In the genomic region with DNA sequence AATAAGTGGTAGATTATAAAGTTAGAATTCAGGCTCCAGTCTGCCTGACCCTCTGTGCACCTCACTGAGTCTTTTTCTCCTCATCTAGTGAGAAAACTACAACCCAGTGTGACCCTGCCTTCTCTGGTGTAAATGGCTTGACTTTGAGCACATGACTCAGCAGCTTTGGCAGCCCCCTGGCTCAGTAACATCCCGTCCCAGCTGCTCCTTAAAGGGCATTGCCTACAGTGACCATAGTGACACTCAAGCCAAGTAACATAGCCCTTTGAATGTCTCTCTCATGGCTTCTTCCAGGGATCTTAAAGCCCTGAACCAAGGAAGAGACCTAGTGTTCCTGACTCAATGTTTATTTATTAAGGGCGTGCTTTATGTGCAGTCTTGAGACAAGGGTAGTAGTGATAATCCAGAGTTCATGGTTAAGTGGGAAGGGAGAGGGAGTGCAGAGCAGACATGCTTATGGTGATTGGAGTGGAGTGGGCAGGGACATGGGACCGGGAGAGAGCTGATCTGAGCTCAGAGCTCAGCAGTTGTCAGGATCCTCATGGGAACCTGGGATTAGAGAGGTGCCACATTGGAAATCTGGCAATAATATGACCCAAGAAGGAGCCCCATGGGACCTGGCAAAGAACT, we compare ENCODE assay signal across 17 cellular contexts.
DNase-seq lines count a peak whose midpoint lies in the region; ATAC-seq, FAIRE-seq and TF ChIP-seq lines count a peak whose summit lies in the region.
"Had no signal": no experiment of that assay in that cellular context is flagged by ENCODE, and none has a peak within 500 bp of the region (broad histone marks: within the 10 kb centered on the region; RNA-seq: fewer than 3 reads in every experiment).

No MANE protein-coding gene starts in this region.

- H3K36me3 ChIP-seq in kidney (ENCODE audit: control insufficient read depth in 1 of 2, insufficient read depth in 2 of 2, low read length in 2 of 2), result peaks cover 0 to 4% of the 10 kb centered on the region in 2 donors
- no peaks in the 10 kb centered on the region for H3K36me3 ChIP-seq in gastrocnemius medialis
- H3K36me3 ChIP-seq: BE2C, neutrophil had no signal

- TF ChIP-seq CTCF in chondrocyte (IDR thresholded peaks at IDR 0.05) (no peak), kidney (IDR thresholded peaks at IDR 0.05; ENCODE audit: borderline replicate concordance, extremely low read depth, insufficient read depth) (no peak), gastrocnemius medialis (IDR thresholded peaks at IDR 0.05 in 4 of 5, conservative IDR thresholded peaks at IDR 0.05 in 1 of 5) (no peak)

- intact Hi-C loops in kidney (cut with DNase I) (no loop called here), gastrocnemius medialis (cut with DNase I; ENCODE audit: low total_unique reads) (loop anchor here (10.0 kb wide), 1 partner anchor 168 kb away; no protein-coding TSS in a partner anchor)

- in situ Hi-C loops in gastrocnemius medialis (cut with MboI; ENCODE audit: low sequenced_read_pairs in 4 of 4), result no loop called here

- peak; percentile 47 to 56 for ATAC-seq in gastrocnemius medialis
- no peak for ATAC-seq in stimulated activated naive CD8-positive, alpha-beta T cell treated with anti-CD3 and anti-CD28 coated beads, Interleukin-15, Interleukin-2, amounts not matched to agents 100 U/mL and 50 U/mL, for 24 hours

- peak overlapping the region; percentile 74 for H3K27ac Mint-ChIP-seq in chondrocyte (ENCODE audit: unreplicated experiment)
- H3K27ac Mint-ChIP-seq: activated CD4-positive, alpha-beta T cell treated with anti-CD3 and anti-CD28 coated beads, Interleukin-2, amount 10 ng/mL, durations not matched to agents 24 days and 14 days had no signal

- peaks cover 24% of the 10 kb centered on the region for H3K36me3 Mint-ChIP-seq in chondrocyte (ENCODE audit: low read depth)

- DNase-seq in EL, result peak; percentile 34
- no peak for DNase-seq in chondrocyte (ENCODE audit: low spot score)
- DNase-seq in kidney, result peak; percentile 79
- peak in 1 of 2 donors; percentile 38 for DNase-seq in gastrocnemius medialis
- no peak for DNase-seq in SHP77 treated with DMSO at 0.1 percent for 48 hours (lab: John Stamatoyannopoulos, UW)
- no peak for DNase-seq in retina
- DNase-seq in stimulated activated naive CD8-positive, alpha-beta T cell treated with anti-CD3 and anti-CD28 coated beads, Interleukin-15, Interleukin-2, amounts not matched to agents 100 U/mL and 50 U/mL, for 24 hours, result no peak
- no peak for DNase-seq in NCI-H748 treated with DMSO at 0.1 percent for 48 hours (lab: John Stamatoyannopoulos, UW)
- DNase-seq: activated CD4-positive, alpha-beta T cell treated with anti-CD3 and anti-CD28 coated beads, Interleukin-2, amount 10 ng/mL, durations not matched to agents 24 days and 14 days; activated T-cell treated with anti-CD3 and anti-CD28 coated beads, Interleukin-2, amount 50 U/mL, for 48 hours; anterior cingulate cortex; BE2C; DMS79 treated with DMSO at 0.1 percent for 48 hours had no signal

- H3K9me3 ChIP-seq in kidney (ENCODE audit: control insufficient read depth in 1 of 2, low read length in 2 of 2) (no peaks in the 10 kb centered on the region), gastrocnemius medialis (no peaks in the 10 kb centered on the region)
- H3K9me3 ChIP-seq: BE2C, neutrophil, thoracic aorta had no signal

- TF ChIP-seq POLR2A in gastrocnemius medialis (IDR thresholded peaks at IDR 0.05), result no peak

- FAIRE-seq in kidney (lab: Jason Lieb, UNC), result no peak

- no peak overlapping the region for H3K4me3 ChIP-seq in kidney (ENCODE audit: low read length in 2 of 2)
- H3K4me3 ChIP-seq in gastrocnemius medialis, result no peak overlapping the region
- H3K4me3 ChIP-seq: lung, thoracic aorta had no signal

- H3K27ac ChIP-seq in kidney (ENCODE audit: low read depth in 2 of 2, low read length in 2 of 2) (no peak overlapping the region), gastrocnemius medialis (peak overlapping the region in 1 of 4 donors; percentile 38)
- H3K27ac ChIP-seq: HL-60, neutrophil had no signal

- H3K9me3 Mint-ChIP-seq in chondrocyte (ENCODE audit: low read depth), result no peaks in the 10 kb centered on the region
- H3K9me3 Mint-ChIP-seq: activated CD4-positive, alpha-beta T cell treated with anti-CD3 and anti-CD28 coated beads, Interleukin-2, amount 10 ng/mL, durations not matched to agents 24 days and 14 days had no signal

- peaks cover 45% of the 10 kb centered on the region for H3K4me1 Mint-ChIP-seq in chondrocyte (ENCODE audit: low read depth)
- H3K4me1 Mint-ChIP-seq: activated CD4-positive, alpha-beta T cell treated with anti-CD3 and anti-CD28 coated beads, Interleukin-2, amount 10 ng/mL, durations not matched to agents 24 days and 14 days had no signal

- no peak overlapping the region for H3K9ac ChIP-seq in kidney (ENCODE audit: low read length in 2 of 2)

- H3K4me3 Mint-ChIP-seq in chondrocyte (ENCODE audit: unreplicated experiment), result no peak overlapping the region
- H3K4me3 Mint-ChIP-seq: activated CD4-positive, alpha-beta T cell treated with anti-CD3 and anti-CD28 coated beads, Interleukin-2, amount 10 ng/mL, durations not matched to agents 24 days and 14 days had no signal

- H3K4me1 ChIP-seq in kidney (ENCODE audit: control insufficient read depth in 1 of 2, insufficient read depth in 1 of 2, low read depth in 1 of 2, low read length in 2 of 2) (peaks cover 0 to 2% of the 10 kb centered on the region in 2 donors), gastrocnemius medialis (peaks cover 3 to 8% of the 10 kb centered on the region in 2 donors)

- no peaks in the 10 kb centered on the region for H3K27me3 ChIP-seq in gastrocnemius medialis
- H3K27me3 ChIP-seq: BE2C, neutrophil had no signal

- H3K27me3 Mint-ChIP-seq in chondrocyte (ENCODE audit: low read depth), result no peaks in the 10 kb centered on the region

Comparison
In these comparisons a context has a peak if more than half of its experiments do, and no peak if none do; other contexts are left out.
1. DNase-seq: peak in EL (single experiment) and kidney (single experiment); none in chondrocyte (single experiment), SHP77 treated with DMSO at 0.1 percent for 48 hours (single experiment), retina (single experiment), stimulated activated naive CD8-positive, alpha-beta T cell treated with anti-CD3 and anti-CD28 coated beads, Interleukin-15, Interleukin-2, amounts not matched to agents 100 U/mL and 50 U/mL, for 24 hours (single experiment) and NCI-H748 treated with DMSO at 0.1 percent for 48 hours (single experiment).